Comparison of ENCODE assay signal across 7 cellular contexts in genomic region chr7:74224907-74225306, GRCh38. TPM values are rescaled to one million over a fixed set of nuclear protein-coding genes. Genes with fewer than 3 reads are reported as not detected.
DNase-seq lines count a peak whose midpoint lies in the region; ATAC-seq and TF ChIP-seq lines count a peak whose summit lies in the region.
"Not testable (repeated sequence)": the region's sequence is repeated elsewhere in the genome, so short reads cannot be mapped to it uniquely, and the experiment has no call there.
"Had no signal": no experiment of that assay in that cellular context is flagged by ENCODE, and none has a peak within 500 bp of the region (broad histone marks: within the 10 kb centered on the region; RNA-seq: fewer than 3 reads in every experiment).

No MANE protein-coding gene starts in this region.

- DNase-seq in CD14-positive monocyte (ENCODE audit: low spot score); HL-60 (ENCODE audit: low read depth in 1 of 2, low spot score in 1 of 2); activated B cell treated with CpG ODN at 0.5 μM for 24 hours; memory B cell (ENCODE audit: low spot score in 2 of 2): not testable (repeated sequence)

- H3K4me1 Mint-ChIP-seq in CD14-positive monocyte (peaks cover 73% of the 10 kb centered on the region), activated B cell treated with CpG ODN at 0.5 μM for 24 hours (peaks cover 54% of the 10 kb centered on the region), memory B cell (peaks cover 21% of the 10 kb centered on the region)
- H3K4me1 Mint-ChIP-seq in dendritic cell treated with granulocyte-macrophage colony-stimulating factor and Interleukin-4, amounts not matched to agents 40 ng/mL and 50 ng/mL, for 4 days (ENCODE audit: low read depth), result peaks cover 66% of the 10 kb centered on the region
- H3K4me1 Mint-ChIP-seq in stimulated activated memory B cell treated with anti-CD40 and anti-IgM and Interleukin-4, amounts not matched to agents 10 μg/mL and 1 μg/mL and 100 μg/mL, for 72 hours, result peaks cover 60% of the 10 kb centered on the region

- CTCF ChIA-PET in activated B cell treated with CpG ODN at 0.5 μM for 24 hours (lab: Charles Lee), result not testable (repeated sequence)

- not testable (repeated sequence) for H3K27me3 ChIP-seq in HL-60 (ENCODE audit: insufficient read depth, poor library complexity, severe bottlenecking)

- not testable (repeated sequence) for H3K4me3 ChIP-seq in HL-60 (replicated peaks; ENCODE audit: insufficient read depth, low read length)

- TF ChIP-seq CTCF in CD14-positive monocyte (IDR thresholded peaks at IDR 0.05); HL-60 (IDR thresholded peaks at IDR 0.05; ENCODE audit: insufficient read depth, low read length); activated B cell treated with CpG ODN at 0.5 μM for 24 hours (IDR thresholded peaks at IDR 0.05): not testable (repeated sequence)

- H3K27ac Mint-ChIP-seq in CD14-positive monocyte (peak overlapping the region; percentile 35 to 95 (median 84)), activated B cell treated with CpG ODN at 0.5 μM for 24 hours (peak overlapping the region; percentile 35), memory B cell (peak overlapping the region; percentile 28)
- peak overlapping the region; percentile 84 for H3K27ac Mint-ChIP-seq in dendritic cell treated with granulocyte-macrophage colony-stimulating factor and Interleukin-4, amounts not matched to agents 40 ng/mL and 50 ng/mL, for 4 days
- H3K27ac Mint-ChIP-seq in stimulated activated memory B cell treated with anti-CD40 and anti-IgM and Interleukin-4, amounts not matched to agents 10 μg/mL and 1 μg/mL and 100 μg/mL, for 72 hours, result not testable (repeated sequence)

- ATAC-seq in activated B cell treated with CpG ODN at 0.5 μM for 24 hours (ENCODE audit: low read depth); memory B cell (ENCODE audit: low read depth); stimulated activated memory B cell treated with anti-CD40 and anti-IgM and Interleukin-4, amounts not matched to agents 10 μg/mL and 1 μg/mL and 100 μg/mL, for 72 hours: not testable (repeated sequence)

- POLR2A ChIA-PET in activated B cell treated with CpG ODN at 0.5 μM for 24 hours (lab: Charles Lee), result interaction anchor here (0.5 kb wide), 1 partner anchor 145 kb away, joined by 3 read pairs; no protein-coding TSS in a partner anchor

- peaks cover 42 to 81% of the 10 kb centered on the region in 2 donors for H3K36me3 Mint-ChIP-seq in CD14-positive monocyte
- peaks cover 70% of the 10 kb centered on the region for H3K36me3 Mint-ChIP-seq in activated B cell treated with CpG ODN at 0.5 μM for 24 hours (ENCODE audit: low read depth)
- H3K36me3 Mint-ChIP-seq in dendritic cell treated with granulocyte-macrophage colony-stimulating factor and Interleukin-4, amounts not matched to agents 40 ng/mL and 50 ng/mL, for 4 days (ENCODE audit: low read depth), result peaks cover 87% of the 10 kb centered on the region
- peaks cover 27% of the 10 kb centered on the region for H3K36me3 Mint-ChIP-seq in memory B cell
- H3K36me3 Mint-ChIP-seq in stimulated activated memory B cell treated with anti-CD40 and anti-IgM and Interleukin-4, amounts not matched to agents 10 μg/mL and 1 μg/mL and 100 μg/mL, for 72 hours, result peaks cover 68% of the 10 kb centered on the region

- peak overlapping the region; percentile 76 for H3K27ac ChIP-seq in HL-60 (replicated peaks)

- intact Hi-C loops in CD14-positive monocyte (cut with micrococcal nuclease); activated B cell treated with CpG ODN at 0.5 μM for 24 hours (cut with micrococcal nuclease); dendritic cell treated with granulocyte-macrophage colony-stimulating factor and Interleukin-4, amounts not matched to agents 40 ng/mL and 50 ng/mL, for 4 days (cut with micrococcal nuclease): not testable (repeated sequence)

- H3K9me3 Mint-ChIP-seq in CD14-positive monocyte; activated B cell treated with CpG ODN at 0.5 μM for 24 hours; dendritic cell treated with granulocyte-macrophage colony-stimulating factor and Interleukin-4, amounts not matched to agents 40 ng/mL and 50 ng/mL, for 4 days; memory B cell; stimulated activated memory B cell treated with anti-CD40 and anti-IgM and Interleukin-4, amounts not matched to agents 10 μg/mL and 1 μg/mL and 100 μg/mL, for 72 hours: not testable (repeated sequence)

- not testable (repeated sequence) for H3K4me3 Mint-ChIP-seq in CD14-positive monocyte; activated B cell treated with CpG ODN at 0.5 μM for 24 hours; dendritic cell treated with granulocyte-macrophage colony-stimulating factor and Interleukin-4, amounts not matched to agents 40 ng/mL and 50 ng/mL, for 4 days; memory B cell
- peak overlapping the region; percentile 7 for H3K4me3 Mint-ChIP-seq in stimulated activated memory B cell treated with anti-CD40 and anti-IgM and Interleukin-4, amounts not matched to agents 10 μg/mL and 1 μg/mL and 100 μg/mL, for 72 hours

- not testable (repeated sequence) for H3K27me3 Mint-ChIP-seq in CD14-positive monocyte (ENCODE audit: low read depth in 3 of 3); activated B cell treated with CpG ODN at 0.5 μM for 24 hours; dendritic cell treated with granulocyte-macrophage colony-stimulating factor and Interleukin-4, amounts not matched to agents 40 ng/mL and 50 ng/mL, for 4 days; memory B cell; stimulated activated memory B cell treated with anti-CD40 and anti-IgM and Interleukin-4, amounts not matched to agents 10 μg/mL and 1 μg/mL and 100 μg/mL, for 72 hours

RNA-seq across cellular contexts. Expression of gene LAT2, which starts 15.1 kb away (rescaled TPM):
- polyA plus RNA-seq in CD14-positive monocyte, result 100 to 1,000 TPM; 349 to 355 TPM
- 291 and 329 TPM in 2 replicates for total RNA-seq in activated B cell treated with CpG ODN at 0.5 μM for 24 hours
- total RNA-seq: GM23338 had no signal

RNA-seq across cellular contexts. Expression of gene RFC2, which starts 29.3 kb away (rescaled TPM):
- 10 to 100 TPM; 33.5 to 42.1 TPM for polyA plus RNA-seq in CD14-positive monocyte
- total RNA-seq in activated B cell treated with CpG ODN at 0.5 μM for 24 hours, result 44.0 and 45.8 TPM in 2 replicates

RNA-seq across cellular contexts. Expression of gene EIF4H, which starts 50.8 kb away (rescaled TPM):
- polyA plus RNA-seq in CD14-positive monocyte, result 100 to 1,000 TPM; 206 to 234 TPM
- 263 and 280 TPM in 2 replicates for total RNA-seq in activated B cell treated with CpG ODN at 0.5 μM for 24 hours
